8 cellular contexts compared by ENCODE assay signal in the genomic region with DNA sequence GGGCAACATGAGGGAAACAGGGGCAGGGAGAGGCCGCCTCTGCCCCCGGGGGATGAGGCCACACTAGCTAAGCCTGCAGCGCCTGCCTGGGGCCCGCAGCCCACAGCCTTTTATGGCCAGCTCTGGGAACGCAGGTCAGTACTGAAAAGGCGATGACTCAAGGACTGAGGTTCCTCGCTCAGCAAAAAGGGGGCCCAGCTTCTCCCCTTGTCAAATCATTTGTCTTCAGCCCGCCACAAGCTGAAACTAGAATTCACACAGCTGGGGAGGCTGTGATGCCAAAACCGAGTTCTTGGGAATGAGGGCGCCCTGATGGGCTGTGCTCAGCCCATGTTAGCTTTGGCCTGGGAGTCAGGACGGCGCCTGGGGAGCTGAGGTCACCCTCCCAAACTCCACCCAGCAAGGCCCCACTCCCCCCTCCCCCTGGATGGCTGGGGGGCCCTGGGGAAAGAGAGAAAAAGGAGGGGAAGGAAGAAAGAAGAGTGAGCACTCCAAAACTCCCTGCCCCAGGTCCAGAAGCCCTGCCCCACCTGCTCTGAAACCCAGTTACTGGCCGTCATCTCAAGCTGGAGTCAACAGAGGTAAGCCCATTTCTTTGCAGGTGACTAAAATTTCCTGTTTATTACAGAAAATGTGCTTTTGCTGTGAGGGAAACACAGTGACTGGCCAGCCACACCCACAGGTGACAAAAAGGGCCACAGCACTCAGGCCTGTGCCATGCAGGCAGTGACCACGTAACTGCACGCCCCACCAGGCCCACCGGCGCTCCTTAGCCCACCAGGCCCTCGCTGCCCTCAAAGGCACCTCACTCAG. TPM values are rescaled to one million over a fixed set of nuclear protein-coding genes. Genes with fewer than 3 reads are reported as not detected.
DNase-seq lines count a peak whose midpoint lies in the region; ATAC-seq and TF ChIP-seq lines count a peak whose summit lies in the region.

No MANE protein-coding gene starts in this region.

- in situ Hi-C loops in mammary epithelial cell (cut with MboI; ENCODE audit: low sequenced_read_pairs in 2 of 2) = no loop called here

- 39% methylated on average over 15 of the region's 18 CpGs for WGBS in mammary epithelial cell (ENCODE audit: low coverage, missing lambda C conversion rate)

- no peaks in the 10 kb centered on the region for H3K27me3 ChIP-seq in A673 (replicated peaks; ENCODE audit: insufficient read depth, low read depth, low read length, poor library complexity)
- H3K27me3 ChIP-seq in OCI-LY1 (ENCODE audit: insufficient read depth, low read length) = no peaks in the 10 kb centered on the region
- H3K27me3 ChIP-seq in mammary epithelial cell (ENCODE audit: insufficient read depth, low read length) = no peaks in the 10 kb centered on the region
- H3K27me3 ChIP-seq in thoracic aorta (replicated peaks; ENCODE audit: insufficient read depth) = no peaks in the 10 kb centered on the region

- no peak for TF ChIP-seq CTCF in A673 (conservative IDR thresholded peaks at IDR 0.05; ENCODE audit: low read depth, low read length)
- TF ChIP-seq CTCF in OCI-LY1 (IDR thresholded peaks at IDR 0.05; ENCODE audit: low read length) = no peak
- TF ChIP-seq CTCF in mammary epithelial cell (conservative IDR thresholded peaks at IDR 0.05 in 1 of 2, IDR thresholded peaks at IDR 0.05 in 1 of 2; ENCODE audit: extremely low read depth in 1 of 2, insufficient read depth in 1 of 2, low read depth in 1 of 2, low read length in 2 of 2) = no peak
- peak; percentile 10 for TF ChIP-seq CTCF in thoracic aorta (IDR thresholded peaks at IDR 0.05)

- H2AFZ ChIP-seq in OCI-LY1 (ENCODE audit: low read length) = no peak overlapping the region
- H2AFZ ChIP-seq in mammary epithelial cell (ENCODE audit: low read depth, low read length) = no peak overlapping the region

- no peaks in the 10 kb centered on the region for H3K9me2 ChIP-seq in OCI-LY1 (ENCODE audit: low read depth, low read length)

- H3K9me3 ChIP-seq in A673 (ENCODE audit: low read depth, low read length, poor library complexity, severe bottlenecking) (no peaks in the 10 kb centered on the region), OCI-LY1 (ENCODE audit: low read length) (no peaks in the 10 kb centered on the region), mammary epithelial cell (replicated peaks; ENCODE audit: insufficient read depth, low read length) (no peaks in the 10 kb centered on the region), thoracic aorta (no peaks in the 10 kb centered on the region)

- dilution Hi-C loops in mammary epithelial cell (cut with HindIII; ENCODE audit: low sequenced_read_pairs) = no loop called here

- peaks cover 19% of the 10 kb centered on the region; the same call in 1 of the 2 replicates for H3K79me2 ChIP-seq in OCI-LY1 (ENCODE audit: insufficient read depth, low read length)
- peaks cover 93% of the 10 kb centered on the region for H3K79me2 ChIP-seq in mammary epithelial cell (ENCODE audit: insufficient read depth, low read length)

- H3K27ac ChIP-seq in A673 (ENCODE audit: low read depth, low read length, poor library complexity, severe bottlenecking) (peak overlapping the region; percentile 23), OCI-LY1 (ENCODE audit: low read depth, low read length, poor library complexity, severe bottlenecking) (peak overlapping the region; percentile 99), mammary epithelial cell (ENCODE audit: insufficient read depth, low read depth, low read length) (peak overlapping the region; percentile 43), thoracic aorta (peak overlapping the region; percentile 97 to 98)

- peak; percentile 25 for ATAC-seq in GM19035 (IDR thresholded peaks at IDR 0.05; ENCODE audit: unreplicated experiment)
- peak; percentile 73 for ATAC-seq in thoracic aorta (ENCODE audit: insufficient number of reproducible peaks, low FRiP score, low read depth)

- CTCF ChIA-PET in A673 (lab: Charles Lee) = no interaction called here
- CTCF ChIA-PET in mammary epithelial cell (lab: Charles Lee; ENCODE audit: low non-redundant PET) = interaction anchor here (0.7 kb wide), 1 partner anchor 183 kb away, joined by 3 read pairs; no protein-coding TSS in a partner anchor

- H4K20me1 ChIP-seq in OCI-LY1 (ENCODE audit: insufficient read depth, low read length) (no peaks in the 10 kb centered on the region), mammary epithelial cell (ENCODE audit: insufficient read depth, low read length) (no peaks in the 10 kb centered on the region)

- peaks cover 10% of the 10 kb centered on the region for H3F3A ChIP-seq in OCI-LY1 (ENCODE audit: insufficient read depth, low read length)

- POLR2A ChIA-PET in A673 (lab: Charles Lee; ENCODE audit: low non-redundant PET) = no interaction called here

- DNase-seq in A673 (ENCODE audit: low spot score) = no peak
- DNase-seq in mammary epithelial cell = peak; percentile 75
- peak; percentile 58 for DNase-seq in medulla oblongata (ENCODE audit: extremely low spot score)
- peak; percentile 69 for DNase-seq in thoracic aorta (ENCODE audit: low spot score)
- no peak for DNase-seq in NCI-H146 treated with DMSO at 0.1 percent for 48 hours (lab: John Stamatoyannopoulos, UW; ENCODE audit: unreplicated experiment)
- DNase-seq in NCI-H1105 (lab: John Stamatoyannopoulos, UW) = no peak

- no peak overlapping the region for H3K4me3 ChIP-seq in A673 (ENCODE audit: low read depth, low read length, poor library complexity, severe bottlenecking)
- peak overlapping the region; percentile 43 for H3K4me3 ChIP-seq in OCI-LY1 (ENCODE audit: low read depth, low read length, poor library complexity, severe bottlenecking)
- H3K4me3 ChIP-seq in mammary epithelial cell (replicated peaks in 1 of 3; ENCODE audit: insufficient read depth in 1 of 3, low read depth in 2 of 3, low read length in 3 of 3) = no peak overlapping the region
- peak overlapping the region; percentile 66 for H3K4me3 ChIP-seq in thoracic aorta

- intact Hi-C loops in A673 (cut with micrococcal nuclease; ENCODE audit: unreplicated experiment) (no loop called here), mammary epithelial cell (cut with micrococcal nuclease) (no loop called here)

- no peaks in the 10 kb centered on the region for H3K36me3 ChIP-seq in A673 (ENCODE audit: insufficient read depth, low read length, poor library complexity, severe bottlenecking)
- H3K36me3 ChIP-seq in OCI-LY1 (ENCODE audit: insufficient read depth, low read length) = peaks cover 33% of the 10 kb centered on the region
- H3K36me3 ChIP-seq in mammary epithelial cell (ENCODE audit: insufficient read depth, low read length) = peaks cover 5% of the 10 kb centered on the region
- H3K36me3 ChIP-seq in thoracic aorta = peaks cover 5% of the 10 kb centered on the region

- H3K4me2 ChIP-seq in OCI-LY1 (ENCODE audit: low read length) (peak overlapping the region; percentile 71), mammary epithelial cell (ENCODE audit: insufficient read depth, low read depth, low read length) (peak overlapping the region; percentile 67)

- BruUV-seq in A673 (replicated peaks; lab: Mats Ljungman, UMichigan) (no TSS peak), mammary epithelial cell (replicated peaks; lab: Mats Ljungman, UMichigan) (no TSS peak)

- peaks cover 9% of the 10 kb centered on the region for H3K4me1 ChIP-seq in A673 (ENCODE audit: insufficient read depth, low read length, poor library complexity, severe bottlenecking)
- peaks cover 93% of the 10 kb centered on the region for H3K4me1 ChIP-seq in OCI-LY1 (ENCODE audit: insufficient read depth, low read length, severe bottlenecking)
- H3K4me1 ChIP-seq in mammary epithelial cell (ENCODE audit: insufficient read depth, low read length) = peaks cover 62% of the 10 kb centered on the region
- H3K4me1 ChIP-seq in thoracic aorta (ENCODE audit: control insufficient read depth in 1 of 2, low read depth in 2 of 2) = peaks cover 72 to 95% of the 10 kb centered on the region in 2 donors

- peak overlapping the region; percentile 67 for H3K9ac ChIP-seq in OCI-LY1 (ENCODE audit: low read length)
- H3K9ac ChIP-seq in mammary epithelial cell (ENCODE audit: insufficient read depth, low read length) = peak overlapping the region; percentile 2

RNA-seq across cellular contexts. Expression of gene EHD1, which starts 13.7 kb away (rescaled TPM):
- total RNA-seq in A673 (2021) (53.3 and 63.1 TPM in 2 replicates), mammary epithelial cell (100 to 1,000 TPM in 1 of 2 donors, 10 to 100 TPM in 1; 71.2 to 172 TPM), thoracic aorta (100 to 1,000 TPM in 1 of 2 donors, 10 to 100 TPM in 1; 67.4 to 140 TPM)
- 219 TPM for polyA plus RNA-seq in mammary epithelial cell
- polyA minus RNA-seq in mammary epithelial cell = 255 TPM

RNA-seq across cellular contexts. Expression of gene CDC42BPG, which starts 20.2 kb away (rescaled TPM):
- total RNA-seq in A673 (2021) (4.6 and 6.6 TPM in 2 replicates), mammary epithelial cell (10 to 100 TPM; 10.5 to 18.7 TPM), thoracic aorta (1 to 10 TPM in 1 of 2 donors, under 1 TPM in 1; 0.68 to 1.2 TPM)
- 3.7 TPM for polyA plus RNA-seq in mammary epithelial cell
- polyA minus RNA-seq in mammary epithelial cell = 8.1 TPM

RNA-seq across cellular contexts. Expression of gene ATG2A, which starts 52.3 kb away (rescaled TPM):
- 28.6 and 29.6 TPM in 2 replicates for total RNA-seq in A673 (2021)
- 10 to 100 TPM; 20.7 to 21.0 TPM for total RNA-seq in mammary epithelial cell
- polyA plus RNA-seq in mammary epithelial cell = 7.0 TPM
- polyA minus RNA-seq in mammary epithelial cell = 9.8 TPM
- total RNA-seq in thoracic aorta = 10 to 100 TPM; 18.5 to 35.2 TPM

RNA-seq across cellular contexts. Expression of gene MEN1, which starts 54.3 kb away (rescaled TPM):
- total RNA-seq in A673 (2021) (45.7 and 49.2 TPM in 2 replicates), mammary epithelial cell (10 to 100 TPM; 20.7 to 35.7 TPM), thoracic aorta (10 to 100 TPM; 11.6 to 16.0 TPM)
- 24.7 TPM for polyA plus RNA-seq in mammary epithelial cell
- polyA minus RNA-seq in mammary epithelial cell = 23.4 TPM

RNA-seq across cellular contexts. Expression of gene PPP2R5B, which starts 59.8 kb away (rescaled TPM):
- total RNA-seq in A673 (2021) (16.1 and 17.2 TPM in 2 replicates), mammary epithelial cell (10 to 100 TPM; 13.8 to 32.7 TPM), thoracic aorta (10 to 100 TPM; 21.0 to 38.2 TPM)
- 11.4 TPM for polyA plus RNA-seq in mammary epithelial cell
- 14.2 TPM for polyA minus RNA-seq in mammary epithelial cell

Comparison
In these comparisons a context has a peak if more than half of its experiments do, and no peak if none do; other contexts are left out.
1. DNase-seq: peak in mammary epithelial cell (single experiment), medulla oblongata (single experiment) and thoracic aorta (single experiment); none in A673 (single experiment), NCI-H146 treated with DMSO at 0.1 percent for 48 hours (single experiment) and NCI-H1105 (single experiment).
2. H3K27ac ChIP-seq: peak in every context shown above with its lines; median percentile 99 in OCI-LY1; 98 in thoracic aorta; 43 in mammary epithelial cell; 23 in A673.
3. H3K4me3 ChIP-seq: peak in OCI-LY1 (single experiment) and thoracic aorta (single experiment); none in A673 (single experiment) and mammary epithelial cell (0 of 3).